ENCODE assay signal across 24 cellular contexts in genomic region chr1:175217674-175218073, GRCh38. TPM values are rescaled to one million over a fixed set of nuclear protein-coding genes. Genes with fewer than 3 reads are reported as not detected.
DNase-seq lines count a peak whose midpoint lies in the region; ATAC-seq and TF ChIP-seq lines count a peak whose summit lies in the region.
"Had no signal": no experiment of that assay in that cellular context is flagged by ENCODE, and none has a peak within 500 bp of the region (broad histone marks: within the 10 kb centered on the region; RNA-seq: fewer than 3 reads in every experiment).

No MANE protein-coding gene starts in this region.

- H2AFZ ChIP-seq in OCI-LY3 (ENCODE audit: low read depth, low read length) = 0 out of 2 replicates have a peak overlapping the region, but pooled peaks have one; percentile 62

- peak overlapping the region; percentile 35 for H3K4me2 ChIP-seq in OCI-LY3 (ENCODE audit: low read length)

- H3K4me3 ChIP-seq in OCI-LY3 (ENCODE audit: low read length) (no peak overlapping the region), mucosa of descending colon (no peak overlapping the region)
- H3K4me3 ChIP-seq: spleen, tibial artery had no signal

- intact Hi-C loops in mucosa of descending colon (cut with DNase I, micrococcal nuclease) = no loop called here

- H3K79me2 ChIP-seq in OCI-LY3 (ENCODE audit: low read length) = no peaks in the 10 kb centered on the region

- no peaks in the 10 kb centered on the region for H3K27me3 ChIP-seq in OCI-LY3 (ENCODE audit: low read depth, low read length)
- H3K27me3 ChIP-seq: spleen, tibial artery had no signal

- no peak for TF ChIP-seq CTCF in OCI-LY3 (IDR thresholded peaks at IDR 0.05; ENCODE audit: low read depth, low read length)
- no peak for TF ChIP-seq CTCF in mucosa of descending colon (IDR thresholded peaks at IDR 0.05)

- H3K9me3 ChIP-seq in OCI-LY3 (ENCODE audit: insufficient read depth, low read length) = no peaks in the 10 kb centered on the region
- no peaks in the 10 kb centered on the region for H3K9me3 ChIP-seq in mucosa of descending colon
- H3K9me3 ChIP-seq: tibial artery had no signal

- ATAC-seq in GM18868 (IDR thresholded peaks at IDR 0.05; ENCODE audit: unreplicated experiment) (peak; percentile 54), HG02885 (IDR thresholded peaks at IDR 0.05; ENCODE audit: poor library complexity, unreplicated experiment) (peak; percentile 44), mucosa of descending colon (peak; percentile 56), HG02759 (IDR thresholded peaks at IDR 0.05; ENCODE audit: unreplicated experiment) (no peak)
- ATAC-seq: CD8-positive, alpha-beta T cell; left cardiac atrium; naive thymus-derived CD4-positive, alpha-beta T cell; SK-N-SH treated with all-trans-retinoic acid at 6 μM for 48 hours; stimulated activated naive CD8-positive, alpha-beta T cell treated with anti-CD3 and anti-CD28 coated beads, Interleukin-15, amount 100 ng/mL, for 72 hours had no signal

- H3K27ac ChIP-seq in OCI-LY3 (ENCODE audit: low read length) = no peak overlapping the region
- H3K27ac ChIP-seq: spleen, tibial artery had no signal

- H3K9ac ChIP-seq in OCI-LY3 (ENCODE audit: low read length) = no peak overlapping the region

- H3K36me3 ChIP-seq in OCI-LY3 (replicated peaks; ENCODE audit: low read depth, low read length) (no peaks in the 10 kb centered on the region), mucosa of descending colon (ENCODE audit: low read depth) (no peaks in the 10 kb centered on the region)
- H3K36me3 ChIP-seq: spleen, tibial artery had no signal

- H3K4me1 ChIP-seq in OCI-LY3 (ENCODE audit: low read length) (peaks cover 27% of the 10 kb centered on the region), mucosa of descending colon (ENCODE audit: low read depth) (peaks cover 17% of the 10 kb centered on the region)

- DNase-seq in mucosa of descending colon (no peak), foreskin melanocyte (no peak), cerebellar nuclear complex (lab: John Stamatoyannopoulos, UW) (no peak), NCI-H2227 (lab: John Stamatoyannopoulos, UW; ENCODE audit: unreplicated experiment) (no peak)
- DNase-seq: activated T-cell treated with anti-CD3 and anti-CD28 coated beads, Interleukin-2, amount 50 U/mL, for 1 hour; amygdala; CD8-positive, alpha-beta T cell; DMS53; head of caudate nucleus; left cardiac atrium; mesenchymal stem cell; naive thymus-derived CD4-positive, alpha-beta T cell; NCI-H2029; NCI-H510A; occipital lobe; spleen; stimulated activated CD4-positive, alpha-beta T cell treated with anti-CD3 and anti-CD28 coated beads, Interleukin-4, amount 100 ng/mL, for 24 hours; stimulated activated naive CD8-positive, alpha-beta T cell treated with anti-CD3 and anti-CD28 coated beads, Interleukin-15, amount 100 ng/mL, for 72 hours; tibial artery had no signal

- no peaks in the 10 kb centered on the region for H4K20me1 ChIP-seq in OCI-LY3 (ENCODE audit: insufficient read depth, low read length)

RNA-seq across cellular contexts. Expression of gene KIAA0040, which starts 25.1 kb away (rescaled TPM):
- total RNA-seq in mucosa of descending colon = 10 to 100 TPM; 13.3 to 18.8 (median 13.3) TPM
